Comparison of ENCODE assay signal across 27 cellular contexts in genomic region chr15:74449643-74450205, GRCh38. TPM values are rescaled to one million over a fixed set of nuclear protein-coding genes. Genes with fewer than 3 reads are reported as not detected.
DNase-seq lines count a peak whose midpoint lies in the region; ATAC-seq, FAIRE-seq and TF ChIP-seq lines count a peak whose summit lies in the region.
"Had no signal": no experiment of that assay in that cellular context is flagged by ENCODE, and none has a peak within 500 bp of the region (broad histone marks: within the 10 kb centered on the region; RNA-seq: fewer than 3 reads in every experiment).

No MANE protein-coding gene starts in this region.

- no peak overlapping the region for H3K27ac Mint-ChIP-seq in natural killer cell
- H3K27ac Mint-ChIP-seq in WTC11: no peak overlapping the region; the same call in 1 of the 2 replicates
- H3K27ac Mint-ChIP-seq: CD4-positive, alpha-beta memory T cell had no signal

- TF ChIP-seq CTCF in natural killer cell (IDR thresholded peaks at IDR 0.05) (no peak), WTC11 (IDR thresholded peaks at IDR 0.05) (no peak)

- H3K4me3 Mint-ChIP-seq in natural killer cell: no peak overlapping the region
- no peak overlapping the region for H3K4me3 Mint-ChIP-seq in WTC11
- H3K4me3 Mint-ChIP-seq: CD4-positive, alpha-beta memory T cell had no signal

- no peak for FAIRE-seq in GM19239 (lab: Jason Lieb, UNC)
- FAIRE-seq: A549, GM12892, H54, HepG2 had no signal

- intact Hi-C loops in posterior cingulate gyrus (cut with DNase I): no loop called here
- intact Hi-C loops in natural killer cell (cut with micrococcal nuclease): no loop called here

- POLR2A ChIA-PET in WTC11 (lab: Charles Lee): interaction anchor here (1.5 kb wide), 1 partner anchor 11 kb away, joined by 3 read pairs; the partner anchor contains the start of gene UBL7

- H3K36me3 Mint-ChIP-seq in natural killer cell: peaks cover 35% of the 10 kb centered on the region
- peaks cover 32% of the 10 kb centered on the region for H3K36me3 Mint-ChIP-seq in WTC11

- ATAC-seq in natural killer cell: no peak
- no peak for ATAC-seq in WTC11
- ATAC-seq: A549, HepG2, PC-3 had no signal

- H3K9me3 Mint-ChIP-seq in natural killer cell: no peaks in the 10 kb centered on the region
- H3K9me3 Mint-ChIP-seq in WTC11: no peaks in the 10 kb centered on the region

- CTCF ChIA-PET in WTC11 (lab: Charles Lee): interaction anchor here (1.2 kb wide), 2 partner anchors 11 to 74 kb away, joined by 3 to 6 read pairs; no protein-coding TSS in a partner anchor

- DNase-seq in posterior cingulate gyrus: peak in 6 of 10 donors; percentile 45 to 94 (median 62)
- DNase-seq in GM19239 (ENCODE audit: insufficient read length, low spot score): no peak
- DNase-seq in GM19238 (ENCODE audit: insufficient read length, low spot score): no peak
- DNase-seq in natural killer cell: no peak
- DNase-seq in WTC11 (ENCODE audit: low spot score): no peak
- DNase-seq: AML-193; CD4-positive, alpha-beta memory T cell; COR-L47; EL; GF-D8; Karpas-422; NCI-H1092; NCI-H1417 treated with DMSO at 0.1 percent for 48 hours; NCI-H1694 treated with DMSO at 0.1 percent for 48 hours; NCI-H2081; NCI-H2171; NCI-H345; NCI-H510A treated with DMSO at 0.1 percent for 48 hours; NCI-H748 treated with DMSO at 0.1 percent for 48 hours; PC-3; SK-N-SH had no signal

- H3K27me3 Mint-ChIP-seq in natural killer cell (ENCODE audit: low read depth in 2 of 2): no peaks in the 10 kb centered on the region
- H3K27me3 Mint-ChIP-seq in WTC11 (ENCODE audit: low read depth): no peaks in the 10 kb centered on the region
- H3K27me3 Mint-ChIP-seq: CD4-positive, alpha-beta memory T cell had no signal

- H3K27ac ChIP-seq in angular gyrus (ENCODE audit: low read depth, low read length) (peak overlapping the region; percentile 82), cingulate gyrus (ENCODE audit: low read depth, low read length) (peak overlapping the region; percentile 65)
- H3K27ac ChIP-seq: A549 had no signal

- H3K4me1 Mint-ChIP-seq in natural killer cell (no peaks in the 10 kb centered on the region), WTC11 (peaks cover 17% of the 10 kb centered on the region)

TF ChIP-seq in WTC11, 78 proteins besides CTCF, POLR2A, EP300 and RAD21:
- TF ChIP-seq, protein P1, sequence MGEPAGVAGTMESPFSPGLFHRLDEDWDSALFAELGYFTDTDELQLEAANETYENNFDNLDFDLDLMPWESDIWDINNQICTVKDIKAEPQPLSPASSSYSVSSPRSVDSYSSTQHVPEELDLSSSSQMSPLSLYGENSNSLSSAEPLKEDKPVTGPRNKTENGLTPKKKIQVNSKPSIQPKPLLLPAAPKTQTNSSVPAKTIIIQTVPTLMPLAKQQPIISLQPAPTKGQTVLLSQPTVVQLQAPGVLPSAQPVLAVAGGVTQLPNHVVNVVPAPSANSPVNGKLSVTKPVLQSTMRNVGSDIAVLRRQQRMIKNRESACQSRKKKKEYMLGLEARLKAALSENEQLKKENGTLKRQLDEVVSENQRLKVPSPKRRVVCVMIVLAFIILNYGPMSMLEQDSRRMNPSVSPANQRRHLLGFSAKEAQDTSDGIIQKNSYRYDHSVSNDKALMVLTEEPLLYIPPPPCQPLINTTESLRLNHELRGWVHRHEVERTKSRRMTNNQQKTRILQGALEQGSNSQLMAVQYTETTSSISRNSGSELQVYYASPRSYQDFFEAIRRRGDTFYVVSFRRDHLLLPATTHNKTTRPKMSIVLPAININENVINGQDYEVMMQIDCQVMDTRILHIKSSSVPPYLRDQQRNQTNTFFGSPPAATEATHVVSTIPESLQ (CRISPR knock-in tag; IDR thresholded peaks at IDR 0.05): no peak
- TF ChIP-seq STAT6 (CRISPR knock-in tag; conservative IDR thresholded peaks at IDR 0.05; ENCODE audit: low read depth) (no peak), NFYB (CRISPR knock-in tag; conservative IDR thresholded peaks at IDR 0.05; ENCODE audit: low read depth) (no peak), NFATC4 (CRISPR knock-in tag; IDR thresholded peaks at IDR 0.05) (no peak), ZNF121 (CRISPR knock-in tag; IDR thresholded peaks at IDR 0.05) (no peak), ARID4B (CRISPR knock-in tag; IDR thresholded peaks at IDR 0.05; ENCODE audit: borderline replicate concordance) (no peak)
- TF ChIP-seq, protein P2, sequence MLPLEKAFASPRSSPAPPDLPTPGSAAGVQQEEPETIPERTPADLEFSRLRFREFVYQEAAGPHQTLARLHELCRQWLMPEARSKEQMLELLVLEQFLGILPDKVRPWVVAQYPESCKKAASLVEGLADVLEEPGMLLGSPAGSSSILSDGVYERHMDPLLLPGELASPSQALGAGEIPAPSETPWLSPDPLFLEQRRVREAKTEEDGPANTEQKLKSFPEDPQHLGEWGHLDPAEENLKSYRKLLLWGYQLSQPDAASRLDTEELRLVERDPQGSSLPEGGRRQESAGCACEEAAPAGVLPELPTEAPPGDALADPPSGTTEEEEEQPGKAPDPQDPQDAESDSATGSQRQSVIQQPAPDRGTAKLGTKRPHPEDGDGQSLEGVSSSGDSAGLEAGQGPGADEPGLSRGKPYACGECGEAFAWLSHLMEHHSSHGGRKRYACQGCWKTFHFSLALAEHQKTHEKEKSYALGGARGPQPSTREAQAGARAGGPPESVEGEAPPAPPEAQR (CRISPR knock-in tag; IDR thresholded peaks at IDR 0.05): no peak
TF ChIP-seq in WTC11: peak in this region for 0.

RNA-seq across cellular contexts. Expression of gene UBL7, which starts 11.2 kb away (rescaled TPM):
- total RNA-seq in natural killer cell (10 to 100 TPM; 25.1 to 38.7 (median 29.0) TPM), WTC11 (2021) (62.1 to 70.1 TPM (median 70.1 TPM) in 3 replicates)

RNA-seq across cellular contexts. Expression of gene SEMA7A, which starts 16.0 kb away (rescaled TPM):
- 10 to 100 TPM in 1 of 3 donors, 1 to 10 TPM in 2; 4.7 to 46.2 (median 9.0) TPM for total RNA-seq in natural killer cell
- total RNA-seq in WTC11 (2021): 13.7 to 17.9 TPM (median 14.2 TPM) in 3 replicates

Comparison
In these comparisons a context has a peak if more than half of its experiments do, and no peak if none do; other contexts are left out.
1. DNase-seq: peak in posterior cingulate gyrus (6 of 10); none in GM19239 (single experiment), GM19238 (single experiment), natural killer cell (single experiment) and WTC11 (single experiment).